Comparison of ENCODE assay signal across 8 cellular contexts in genomic region chr5:76715734-76716455, GRCh38. TPM values are rescaled to one million over a fixed set of nuclear protein-coding genes. Genes with fewer than 3 reads are reported as not detected.
A peak's percentile ranks its signal among the peaks of the same experiment; 100 is the strongest.
DNase-seq lines count a peak whose midpoint lies in the region; ATAC-seq and TF ChIP-seq lines count a peak whose summit lies in the region.

F2R (plus strand) TSS chr5:76716126; CDS start chr5:76716308, 182 bp downstream.

- no peak for TF ChIP-seq EP300 in esophagus muscularis mucosa (IDR thresholded peaks at IDR 0.05)

- H3K27me3 ChIP-seq in esophagus muscularis mucosa: peaks cover 0 to 42% (median 8%) of the 10 kb centered on the region in 4 donors
- peaks cover 6% of the 10 kb centered on the region for H3K27me3 ChIP-seq in muscle layer of duodenum (ENCODE audit: low read depth, low read length)
- H3K27me3 ChIP-seq in testis: no peaks in the 10 kb centered on the region

- intact Hi-C loops in esophagus muscularis mucosa (cut with DNase I): no loop called here
- intact Hi-C loops in testis (cut with DNase I; ENCODE audit: low total_unique reads): no loop called here

- H3K9me3 ChIP-seq in esophagus muscularis mucosa (no peaks in the 10 kb centered on the region), muscle layer of duodenum (ENCODE audit: control insufficient read depth in 1 of 2, low read length in 2 of 2) (no peaks in the 10 kb centered on the region), testis (no peaks in the 10 kb centered on the region)

- peak; percentile 73 for ATAC-seq in HG02798 (IDR thresholded peaks at IDR 0.05; ENCODE audit: poor library complexity, unreplicated experiment)

- H3K4me3 ChIP-seq in esophagus muscularis mucosa (peak within 1 kb of the TSS; percentile 60 to 68 (median 64)), muscle layer of duodenum (ENCODE audit: low read depth in 1 of 2, low read length in 2 of 2) (peak within 1 kb of the TSS; percentile 76 to 83), testis (peak within 1 kb of the TSS; percentile 77 to 88)

- no peaks in the 10 kb centered on the region for H3K36me3 ChIP-seq in esophagus muscularis mucosa
- no peaks in the 10 kb centered on the region for H3K36me3 ChIP-seq in muscle layer of duodenum (ENCODE audit: control insufficient read depth in 1 of 2, insufficient read depth in 2 of 2, low read length in 2 of 2)
- H3K36me3 ChIP-seq in testis (ENCODE audit: low read depth, missing control alignments): no peaks in the 10 kb centered on the region

- H3K4me1 ChIP-seq in esophagus muscularis mucosa: peaks cover 6 to 30% (median 23%) of the 10 kb centered on the region in 4 donors
- H3K4me1 ChIP-seq in muscle layer of duodenum (ENCODE audit: control insufficient read depth in 1 of 2, insufficient read depth in 2 of 2, low read length in 2 of 2): peaks cover 0 to 8% of the 10 kb centered on the region in 2 donors
- peaks cover 6% of the 10 kb centered on the region for H3K4me1 ChIP-seq in testis

- TF ChIP-seq POLR2A in esophagus muscularis mucosa (IDR thresholded peaks at IDR 0.05; ENCODE audit: low read depth) (no peak), testis (IDR thresholded peaks at IDR 0.05) (no peak)

- DNase-seq in NCI-H1417 (lab: John Stamatoyannopoulos, UW) (peak in 2 of 3 experiments; percentile 27 to 39), NCI-H1417 treated with DMSO at 0.1 percent for 48 hours (lab: John Stamatoyannopoulos, UW) (no peak), NCI-H748 treated with DMSO at 0.1 percent for 48 hours (lab: John Stamatoyannopoulos, UW) (peak; percentile 54), activated T-cell treated with anti-CD3 and anti-CD28 coated beads for 48 hours (ENCODE audit: low read depth) (peak; percentile 43), esophagus muscularis mucosa (ENCODE audit: extremely low spot score) (no peak), testis (peak; percentile 72)

- TF ChIP-seq CTCF in esophagus muscularis mucosa (IDR thresholded peaks at IDR 0.05): peak; percentile 26 to 53 (median 36)
- peak; percentile 21 to 61 (median 27) for TF ChIP-seq CTCF in testis (IDR thresholded peaks at IDR 0.05)

- 1% methylated on average over 14 of the region's 82 CpGs for WGBS in esophagus muscularis mucosa
- 0 to 1% methylated on average over 1 to 33 of the region's 82 CpGs for WGBS in testis, 2 donors

- H3K27ac ChIP-seq in esophagus muscularis mucosa (replicated peaks in 1 of 4) (peak within 1 kb of the TSS; percentile 54 to 68 (median 62)), muscle layer of duodenum (ENCODE audit: low read length) (peak within 1 kb of the TSS; percentile 39), testis (peak within 1 kb of the TSS; percentile 52 to 85)

RNA-seq across cellular contexts. Expression of gene F2R, which starts in this region (rescaled TPM):
- total RNA-seq in esophagus muscularis mucosa: 10 to 100 TPM; 12.1 to 14.1 (median 13.9) TPM
- 10 to 100 TPM; 17.9 to 29.9 TPM for total RNA-seq in testis
- 28.0 TPM for polyA plus RNA-seq in testis (ENCODE audit: insufficient read depth, low read depth, low replicate concordance)

Comparison
In these comparisons a context has a peak if more than half of its experiments do, and no peak if none do; other contexts are left out.
1. DNase-seq: peak in NCI-H1417 (2 of 3), NCI-H748 treated with DMSO at 0.1 percent for 48 hours (single experiment), activated T-cell treated with anti-CD3 and anti-CD28 coated beads for 48 hours (single experiment) and testis (single experiment); none in NCI-H1417 treated with DMSO at 0.1 percent for 48 hours (single experiment) and esophagus muscularis mucosa (single experiment).
2. Peak in every context shown above with its lines, with median percentiles within 50 percentile points of each other: H3K27ac ChIP-seq and H3K4me3 ChIP-seq.